Comparison of ENCODE assay signal across 1 cellular context in the genomic region with DNA sequence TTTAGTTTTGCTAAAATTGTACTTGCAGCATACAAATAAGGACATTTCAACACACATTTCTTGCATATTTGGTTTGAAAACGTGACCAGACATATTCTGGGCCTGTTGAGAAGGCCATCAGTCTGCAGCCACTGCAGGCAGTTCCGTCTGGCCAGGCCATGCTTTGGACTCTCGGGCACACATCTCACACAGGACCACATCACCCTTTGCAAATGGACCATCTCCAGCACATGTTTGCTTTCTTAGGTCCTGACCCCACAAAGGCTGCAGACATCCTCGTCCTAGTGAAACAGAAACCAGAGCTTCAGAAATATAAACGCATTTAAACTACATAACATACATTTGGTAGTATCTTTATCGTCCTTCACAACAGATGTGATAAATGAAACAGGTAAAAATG.
TF ChIP-seq lines count a peak whose summit lies in the region.

No MANE protein-coding gene starts in this region.

TF ChIP-seq in H1, 55 proteins besides CTCF, POLR2A, EP300 and RAD21:
- TF ChIP-seq ASH2L (IDR thresholded peaks at IDR 0.05; ENCODE audit: low read length) (no peak), HDAC6 (IDR thresholded peaks at IDR 0.05; ENCODE audit: low read depth, low read length) (no peak), SP2 (IDR thresholded peaks at IDR 0.05; ENCODE audit: low read length) (no peak), CHD2 (IDR thresholded peaks at IDR 0.05; ENCODE audit: low read length) (no peak), EGR1 (IDR thresholded peaks at IDR 0.05; ENCODE audit: borderline replicate concordance, low read depth, low read length) (no peak), NANOG (IDR thresholded peaks at IDR 0.05; ENCODE audit: insufficient read depth, low read depth, low read length, poor library complexity, severe bottlenecking) (no peak), SIRT6 (IDR thresholded peaks at IDR 0.05; ENCODE audit: low read length) (no peak), RBBP5 (IDR thresholded peaks at IDR 0.05; ENCODE audit: borderline replicate concordance, low read depth, low read length) (no peak), GABPA (IDR thresholded peaks at IDR 0.05; ENCODE audit: borderline replicate concordance, insufficient read depth, low read length) (no peak)
- TF ChIP-seq, protein P1, sequence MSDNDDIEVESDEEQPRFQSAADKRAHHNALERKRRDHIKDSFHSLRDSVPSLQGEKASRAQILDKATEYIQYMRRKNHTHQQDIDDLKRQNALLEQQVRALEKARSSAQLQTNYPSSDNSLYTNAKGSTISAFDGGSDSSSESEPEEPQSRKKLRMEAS (IDR thresholded peaks at IDR 0.05) = no peak
